ENCODE assay signal across 25 cellular contexts in genomic region chr10:102601639-102602038, GRCh38. TPM values are rescaled to one million over a fixed set of nuclear protein-coding genes. Genes with fewer than 3 reads are reported as not detected.
DNase-seq lines count a peak whose midpoint lies in the region; ATAC-seq and TF ChIP-seq lines count a peak whose summit lies in the region.
"Had no signal": no experiment of that assay in that cellular context is flagged by ENCODE, and none has a peak within 500 bp of the region (broad histone marks: within the 10 kb centered on the region; RNA-seq: fewer than 3 reads in every experiment).

No MANE protein-coding gene starts in this region.

- no peak overlapping the region for H2AFZ ChIP-seq in neural progenitor cell (replicated peaks)

- H3K36me3 ChIP-seq in esophagus muscularis mucosa (peaks cover 0 to 86% (median 51%) of the 10 kb centered on the region in 4 donors), neural progenitor cell (peaks cover 5% of the 10 kb centered on the region), suprapubic skin (peaks cover 74% of the 10 kb centered on the region)

- no peak overlapping the region for H3K4me3 Mint-ChIP-seq in neural progenitor cell
- no peak overlapping the region for H3K4me3 Mint-ChIP-seq in naive thymus-derived CD8-positive, alpha-beta T cell
- H3K4me3 Mint-ChIP-seq: activated naive CD4-positive, alpha-beta T cell treated with anti-CD3 and anti-CD28 coated beads for 36 hours; CD8-positive, alpha-beta T cell; T-helper 17 cell had no signal

- H3K36me3 Mint-ChIP-seq in neural progenitor cell, result peaks cover 25% of the 10 kb centered on the region
- H3K36me3 Mint-ChIP-seq in naive thymus-derived CD8-positive, alpha-beta T cell, result peaks cover 0 to 60% (median 38%) of the 10 kb centered on the region in 3 donors

- no peak overlapping the region for H3K4me2 ChIP-seq in neural progenitor cell

- H4K20me1 ChIP-seq in neural progenitor cell (ENCODE audit: low read depth), result no peaks in the 10 kb centered on the region

- H3K9me3 Mint-ChIP-seq in neural progenitor cell, result no peaks in the 10 kb centered on the region
- H3K9me3 Mint-ChIP-seq in naive thymus-derived CD8-positive, alpha-beta T cell, result no peaks in the 10 kb centered on the region
- H3K9me3 Mint-ChIP-seq: activated naive CD4-positive, alpha-beta T cell treated with anti-CD3 and anti-CD28 coated beads for 36 hours; CD8-positive, alpha-beta T cell had no signal

- TF ChIP-seq CTCF in esophagus muscularis mucosa (IDR thresholded peaks at IDR 0.05) (no peak), neural progenitor cell (IDR thresholded peaks at IDR 0.05) (no peak), suprapubic skin (IDR thresholded peaks at IDR 0.05) (no peak)

- intact Hi-C loops in esophagus muscularis mucosa (cut with DNase I), result no loop called here

- H3K4me3 ChIP-seq in esophagus muscularis mucosa, result no peak overlapping the region
- H3K4me3 ChIP-seq in neural progenitor cell, result no peak overlapping the region
- no peak overlapping the region for H3K4me3 ChIP-seq in suprapubic skin
- H3K4me3 ChIP-seq: SJSA1 had no signal

- POLR2A ChIA-PET in naive thymus-derived CD8-positive, alpha-beta T cell (lab: Charles Lee), result interaction anchor here (1.2 kb wide), 1 partner anchor 43 kb away, joined by 4 read pairs; the partner anchor contains the start of gene TRIM8

- peaks cover 8% of the 10 kb centered on the region for H3K27me3 Mint-ChIP-seq in neural progenitor cell (ENCODE audit: insufficient read depth, low read depth)
- no peaks in the 10 kb centered on the region for H3K27me3 Mint-ChIP-seq in naive thymus-derived CD8-positive, alpha-beta T cell
- H3K27me3 Mint-ChIP-seq: T-helper 17 cell had no signal

- no peak overlapping the region for H3K9ac ChIP-seq in neural progenitor cell

- no peak for DNase-seq in esophagus muscularis mucosa (ENCODE audit: extremely low spot score)
- DNase-seq in neural progenitor cell (ENCODE audit: low spot score), result no peak
- DNase-seq in suprapubic skin (ENCODE audit: low spot score in 2 of 2), result no peak
- no peak for DNase-seq in NCI-H1436 treated with DMSO at 0.1 percent for 48 hours (lab: John Stamatoyannopoulos, UW)
- no peak for DNase-seq in NCI-H510A (lab: John Stamatoyannopoulos, UW)
- DNase-seq in naive thymus-derived CD8-positive, alpha-beta T cell, result no peak
- no peak for DNase-seq in iPS-NIHi11 (ENCODE audit: low spot score)
- DNase-seq: activated CD4-positive, alpha-beta T cell treated with anti-CD3 and anti-CD28 coated beads, Interleukin-2, amount 50 U/mL, for 4 hours; activated naive CD4-positive, alpha-beta T cell treated with anti-CD3 and anti-CD28 coated beads for 36 hours; activated T-cell treated with anti-CD3 and anti-CD28 coated beads for 4 hours; CD8-positive, alpha-beta T cell; cortex of kidney; DMS79; foreskin keratinocyte; MM.1S; NCI-H146; NCI-H2227 treated with DMSO at 0.1 percent for 48 hours; occipital lobe; PC-3; stimulated activated CD4-positive, alpha-beta T cell treated with anti-CD3 and anti-CD28 coated beads, Interleukin-4, amount 100 ng/mL, for 1 hour; T-helper 17 cell had no signal

- H3K79me2 ChIP-seq in neural progenitor cell (ENCODE audit: low read depth), result no peaks in the 10 kb centered on the region

- TF ChIP-seq POLR2A in esophagus muscularis mucosa (IDR thresholded peaks at IDR 0.05; ENCODE audit: low read depth) (no peak), suprapubic skin (IDR thresholded peaks at IDR 0.05) (no peak)

- peak overlapping the region; percentile 37 for H3K27ac Mint-ChIP-seq in neural progenitor cell
- H3K27ac Mint-ChIP-seq in naive thymus-derived CD8-positive, alpha-beta T cell, result no peak overlapping the region
- H3K27ac Mint-ChIP-seq: activated naive CD4-positive, alpha-beta T cell treated with anti-CD3 and anti-CD28 coated beads for 36 hours; CD8-positive, alpha-beta T cell; T-helper 17 cell had no signal

- no peaks in the 10 kb centered on the region for H3F3A ChIP-seq in neural progenitor cell (ENCODE audit: low read depth)

- no peak for ATAC-seq in naive thymus-derived CD8-positive, alpha-beta T cell
- ATAC-seq: CD8-positive, alpha-beta T cell; foreskin keratinocyte; left lobe of liver; PC-3; T-helper 17 cell had no signal

- H3K27ac ChIP-seq in adipose tissue (ENCODE audit: low read depth, low read length) (peak overlapping the region; percentile 83), esophagus muscularis mucosa (replicated peaks in 1 of 4) (peak overlapping the region; percentile 38 to 73 (median 58)), neural progenitor cell (no peak overlapping the region), suprapubic skin (peak overlapping the region; percentile 78)
- H3K27ac ChIP-seq: foreskin keratinocyte, SJSA1, VCaP had no signal

- H3K27me3 ChIP-seq in esophagus muscularis mucosa (no peaks in the 10 kb centered on the region), neural progenitor cell (no peaks in the 10 kb centered on the region), suprapubic skin (no peaks in the 10 kb centered on the region)
- H3K27me3 ChIP-seq: foreskin keratinocyte, SJSA1 had no signal

- WGBS in adipose tissue, 3 donors, result 72 to 85% (median 80%) methylated on average over 9 of the region's 9 CpGs
- WGBS in esophagus muscularis mucosa, result 93% methylated on average over 8 of the region's 9 CpGs
- WGBS in suprapubic skin, result 72% methylated on average over 9 of the region's 9 CpGs

- H3K4me1 ChIP-seq in esophagus muscularis mucosa (peaks cover 58 to 83% (median 75%) of the 10 kb centered on the region in 4 donors), neural progenitor cell (no peaks in the 10 kb centered on the region), suprapubic skin (peaks cover 55% of the 10 kb centered on the region)

- H3K9me3 ChIP-seq in esophagus muscularis mucosa, result no peaks in the 10 kb centered on the region
- no peaks in the 10 kb centered on the region for H3K9me3 ChIP-seq in neural progenitor cell (ENCODE audit: low read depth)
- H3K9me3 ChIP-seq in suprapubic skin, result no peaks in the 10 kb centered on the region
- H3K9me3 ChIP-seq: SJSA1 had no signal

- no peak for TF ChIP-seq EP300 in esophagus muscularis mucosa (IDR thresholded peaks at IDR 0.05)
- TF ChIP-seq EP300 in suprapubic skin (IDR thresholded peaks at IDR 0.05), result no peak

- no peaks in the 10 kb centered on the region for H3K4me1 Mint-ChIP-seq in neural progenitor cell
- H3K4me1 Mint-ChIP-seq in naive thymus-derived CD8-positive, alpha-beta T cell, result peaks cover 0 to 2% (median 0%) of the 10 kb centered on the region in 4 donors

RNA-seq across cellular contexts. Expression of gene TRIM8, which starts 42.6 kb away (rescaled TPM):
- 100 to 1,000 TPM in 2 of 3 donors, 10 to 100 TPM in 1; 76.1 to 174 (median 115) TPM for polyA plus RNA-seq in adipose tissue
- total RNA-seq in esophagus muscularis mucosa, result 100 to 1,000 TPM; 103 to 170 (median 159) TPM
- 31.4 and 33.8 TPM in 2 replicates for total RNA-seq in neural progenitor cell (ENCODE audit: low replicate concordance)
- 100 to 1,000 TPM in 2 of 4 donors, 10 to 100 TPM in 2; 73.1 to 113 (median 96.1) TPM for total RNA-seq in suprapubic skin
- total RNA-seq in naive thymus-derived CD8-positive, alpha-beta T cell, result 10 to 100 TPM; 61.4 to 67.3 TPM
- polyA plus RNA-seq in naive thymus-derived CD8-positive, alpha-beta T cell, result 10 to 100 TPM; 27.5 to 53.2 (median 34.7) TPM
